ENCODE assay signal across 21 cellular contexts in the genomic region with DNA sequence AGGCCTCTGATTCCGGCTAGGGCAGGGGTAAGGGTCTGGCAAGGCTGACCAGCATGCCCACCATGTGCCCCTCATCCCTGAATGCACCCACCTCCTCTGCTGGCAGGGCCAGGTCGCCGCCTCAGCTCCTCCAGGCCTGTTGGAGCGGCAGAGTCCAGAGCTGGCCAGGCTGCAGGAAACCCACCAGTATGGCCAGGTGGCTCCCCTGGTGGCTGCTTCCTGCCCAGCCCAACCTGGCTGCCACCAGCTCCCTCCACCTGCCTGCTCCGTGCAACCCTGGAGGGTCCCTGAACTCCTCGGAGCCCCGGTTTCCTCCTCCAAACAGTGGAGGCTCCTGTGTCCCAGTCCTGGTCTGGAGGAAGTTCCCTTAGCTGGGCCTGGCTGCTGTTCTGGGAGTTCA. TPM values are rescaled to one million over a fixed set of nuclear protein-coding genes. Genes with fewer than 3 reads are reported as not detected.
DNase-seq lines count a peak whose midpoint lies in the region; ATAC-seq and TF ChIP-seq lines count a peak whose summit lies in the region.
"Had no signal": no experiment of that assay in that cellular context is flagged by ENCODE, and none has a peak within 500 bp of the region (broad histone marks: within the 10 kb centered on the region; RNA-seq: fewer than 3 reads in every experiment).

No MANE protein-coding gene starts in this region.

- no peak overlapping the region for H2BK120ac ChIP-seq in mesenchymal stem cell (ENCODE audit: low read depth, low read length)

- H3K27me3 ChIP-seq in GM23338 (ENCODE audit: insufficient read depth) (no peaks in the 10 kb centered on the region), brain microvascular endothelial cell (replicated peaks) (peaks cover 13% of the 10 kb centered on the region), mesenchymal stem cell (ENCODE audit: control insufficient read depth in 1 of 2, insufficient read depth in 1 of 2, low read length in 2 of 2) (peaks cover 17 to 69% of the 10 kb centered on the region in 2 experiments)

- ATAC-seq in GM23338 (peak; percentile 58), HG03095 (IDR thresholded peaks at IDR 0.05; ENCODE audit: unreplicated experiment) (no peak), HG03175 (IDR thresholded peaks at IDR 0.05; ENCODE audit: unreplicated experiment) (no peak)
- ATAC-seq: GM12878, Right ventricle myocardium inferior had no signal

- in situ Hi-C loops in brain microvascular endothelial cell (cut with HindIII; ENCODE audit: low pct_ligation_motif_present, low sequenced_read_pairs), result no loop called here

- H3K23ac ChIP-seq in mesenchymal stem cell (ENCODE audit: low read length in 2 of 2), result no peak overlapping the region

- no peak overlapping the region for H3K18ac ChIP-seq in mesenchymal stem cell (ENCODE audit: low read depth in 1 of 2, low read length in 2 of 2)

- H4K91ac ChIP-seq in mesenchymal stem cell (ENCODE audit: low read length), result no peak overlapping the region

- H3K27me3 Mint-ChIP-seq in GM23338 (ENCODE audit: insufficient read depth, low read depth, poor library complexity), result peaks cover 4% of the 10 kb centered on the region

- H3K4me1 ChIP-seq in GM23338 (ENCODE audit: insufficient read depth), result no peaks in the 10 kb centered on the region; the same call in 1 of the 2 replicates
- peaks cover 6% of the 10 kb centered on the region for H3K4me1 ChIP-seq in mesenchymal stem cell (ENCODE audit: control insufficient read depth, insufficient read depth, low read depth, low read length)
- H3K4me1 ChIP-seq: SJSA1 had no signal

- TF ChIP-seq CTCF in GM23338 (conservative IDR thresholded peaks at IDR 0.05; ENCODE audit: low read depth in 2 of 2) (peak; percentile 20 to 36; a peak in 3 of 4 replicates), brain microvascular endothelial cell (IDR thresholded peaks at IDR 0.05; ENCODE audit: low read depth, low read length, missing control alignments) (peak; percentile 10)

- H4K8ac ChIP-seq in mesenchymal stem cell (ENCODE audit: low read length), result no peak overlapping the region

- H3K4me3 Mint-ChIP-seq in GM23338, result no peak overlapping the region
- H3K4me3 Mint-ChIP-seq: CD4-positive, CD25-positive, alpha-beta regulatory T cell had no signal

- no peak overlapping the region for H3K9ac ChIP-seq in mesenchymal stem cell (ENCODE audit: low read length)
- H3K9ac ChIP-seq: KMS-11 had no signal

- no peak overlapping the region for H3K27ac Mint-ChIP-seq in GM23338

- no peak overlapping the region for H3K4me2 ChIP-seq in GM23338
- no peak overlapping the region for H3K4me2 ChIP-seq in mesenchymal stem cell (ENCODE audit: low read length, poor library complexity, severe bottlenecking)
- H3K4me2 ChIP-seq: KMS-11 had no signal

- H2BK5ac ChIP-seq in mesenchymal stem cell (ENCODE audit: low read depth, low read length, poor library complexity, severe bottlenecking), result no peak overlapping the region

- H2BK15ac ChIP-seq in mesenchymal stem cell (ENCODE audit: low read depth, poor library complexity, severe bottlenecking), result peak overlapping the region; percentile 34

- no peak overlapping the region for H3K4ac ChIP-seq in mesenchymal stem cell (ENCODE audit: low read depth in 1 of 2, low read length in 2 of 2)

- peaks cover 15% of the 10 kb centered on the region for H3K4me1 Mint-ChIP-seq in GM23338

- H2BK12ac ChIP-seq in mesenchymal stem cell (ENCODE audit: low read length in 2 of 2), result no peak overlapping the region

- H3F3A ChIP-seq in GM23338 (replicated peaks; ENCODE audit: low read depth), result no peaks in the 10 kb centered on the region

- no peaks in the 10 kb centered on the region for H4K20me1 ChIP-seq in GM23338 (replicated peaks; ENCODE audit: insufficient read depth)

- no peak overlapping the region for H3K4me3 ChIP-seq in GM23338
- no peak overlapping the region for H3K4me3 ChIP-seq in brain microvascular endothelial cell (ENCODE audit: low read depth, low read length)
- no peak overlapping the region for H3K4me3 ChIP-seq in mesenchymal stem cell (ENCODE audit: insufficient read depth in 1 of 2, low read depth in 1 of 2, low read length in 2 of 2)
- H3K4me3 ChIP-seq: GM12878, SJSA1 had no signal

- no peaks in the 10 kb centered on the region for H3K36me3 ChIP-seq in GM23338 (ENCODE audit: insufficient read depth)
- H3K36me3 ChIP-seq in brain microvascular endothelial cell (replicated peaks), result no peaks in the 10 kb centered on the region
- H3K36me3 ChIP-seq in mesenchymal stem cell (ENCODE audit: control insufficient read depth in 1 of 2, insufficient read depth in 2 of 2, low read depth in 1 of 2, low read length in 2 of 2), result no peaks in the 10 kb centered on the region
- H3K36me3 ChIP-seq: SJSA1 had no signal

- DNase-seq in GM23338 (ENCODE audit: low spot score) (peak; percentile 60), NCI-H69 (lab: John Stamatoyannopoulos, UW) (peak; percentile 31), brain microvascular endothelial cell (no peak), mesenchymal stem cell (no peak), germinal center (ENCODE audit: low spot score) (no peak), cerebellar cortex (ENCODE audit: low spot score) (no peak)
- DNase-seq: CD4-positive, CD25-positive, alpha-beta regulatory T cell; DMS79 treated with DMSO at 0.1 percent for 48 hours; NCI-H1105; NCI-H146; NCI-H2081; NCI-H446; NCI-H526; T-helper 1 cell had no signal

- no peak overlapping the region for H2AK5ac ChIP-seq in mesenchymal stem cell (ENCODE audit: low read length, severe bottlenecking)

- H3K14ac ChIP-seq in mesenchymal stem cell (ENCODE audit: low read length in 2 of 2), result no peak overlapping the region

- H3K27ac ChIP-seq in GM23338 (ENCODE audit: low read depth) (no peak overlapping the region), brain microvascular endothelial cell (no peak overlapping the region), mesenchymal stem cell (ENCODE audit: low read length, poor library complexity, severe bottlenecking) (no peak overlapping the region)
- H3K27ac ChIP-seq: HL-60, KMS-11, SJSA1 had no signal

- no peaks in the 10 kb centered on the region for H3K9me2 ChIP-seq in GM23338 (ENCODE audit: insufficient read depth)

- H2AFZ ChIP-seq in GM23338 (no peak overlapping the region), mesenchymal stem cell (ENCODE audit: low read depth, low read length) (no peak overlapping the region)

- 71% methylated on average over 7 of the region's 7 CpGs for WGBS in mesenchymal stem cell

- H3K36me3 Mint-ChIP-seq in GM23338 (ENCODE audit: low read depth), result no peaks in the 10 kb centered on the region
- H3K36me3 Mint-ChIP-seq: CD4-positive, CD25-positive, alpha-beta regulatory T cell had no signal

- no peaks in the 10 kb centered on the region for H3K79me2 ChIP-seq in GM23338 (replicated peaks; ENCODE audit: insufficient read depth)

- H3K9me3 Mint-ChIP-seq in GM23338, result no peaks in the 10 kb centered on the region; the same call in 2 of the 3 replicates

- H3K79me1 ChIP-seq in mesenchymal stem cell (replicated peaks; ENCODE audit: low read length, poor library complexity, severe bottlenecking), result no peaks in the 10 kb centered on the region

- H3K9me3 ChIP-seq in mesenchymal stem cell (ENCODE audit: control insufficient read depth, low read length), result no peaks in the 10 kb centered on the region
- H3K9me3 ChIP-seq: SJSA1 had no signal

TF ChIP-seq in GM23338, 12 proteins besides CTCF, POLR2A, EP300 and RAD21 (continues in another document):
- no peak for TF ChIP-seq EZH2phosphoT487 (IDR thresholded peaks at IDR 0.05; ENCODE audit: unreplicated experiment)
- TF ChIP-seq EZH2 (IDR thresholded peaks at IDR 0.05; ENCODE audit: low read depth, unreplicated experiment), result no peak
- no peak for TF ChIP-seq POLR2AphosphoS5 (IDR thresholded peaks at IDR 0.05; ENCODE audit: low read depth)
- no peak for TF ChIP-seq STAT1 (IDR thresholded peaks at IDR 0.05; ENCODE audit: unreplicated experiment)
- TF ChIP-seq ZNF331 (CRISPR knock-in tag; IDR thresholded peaks at IDR 0.05; ENCODE audit: low read depth), result no peak
- no peak for TF ChIP-seq NANOG (IDR thresholded peaks at IDR 0.05; ENCODE audit: borderline replicate concordance)
- no peak for TF ChIP-seq ZNF114 (CRISPR knock-in tag; IDR thresholded peaks at IDR 0.05)
- no peak for TF ChIP-seq JUNB (IDR thresholded peaks at IDR 0.05; ENCODE audit: unreplicated experiment)
- no peak for TF ChIP-seq CREB1 (CRISPR knock-in tag; IDR thresholded peaks at IDR 0.05; ENCODE audit: low read depth)

RNA-seq across cellular contexts. Expression of gene MICALL2, which starts 39.6 kb away (rescaled TPM):
- total RNA-seq in GM23338 (2014; rRNA removed; shearing (Covaris generic)), result 11.8 and 13.0 TPM in 2 replicates
- polyA plus RNA-seq in GM23338 (2016; fragmentation: Nextera tagmentation; extraction: Ambion mirVana), result 6.3 and 7.0 TPM in 2 replicates
- 31.0 TPM for polyA plus RNA-seq in mesenchymal stem cell (2013, experiment 1 of 2)
- 31.5 TPM for polyA plus RNA-seq in mesenchymal stem cell (2013, experiment 2 of 2)

Comparison
In these comparisons a context has a peak if more than half of its experiments do, and no peak if none do; other contexts are left out.
1. DNase-seq: peak in GM23338 (single experiment) and NCI-H69 (single experiment); none in brain microvascular endothelial cell (single experiment), mesenchymal stem cell (single experiment), germinal center (single experiment) and cerebellar cortex (single experiment).